In genomic region chr14:65255583-65256443, GRCh38 we compare ENCODE assay signal across 8 cellular contexts.
DNase-seq lines count a peak whose midpoint lies in the region; FAIRE-seq and TF ChIP-seq lines count a peak whose summit lies in the region.
"Had no signal": no experiment of that assay in that cellular context is flagged by ENCODE, and none has a peak within 500 bp of the region (broad histone marks: within the 10 kb centered on the region; RNA-seq: fewer than 3 reads in every experiment).

No MANE protein-coding gene starts in this region.

- DNase-seq in HT-29 (ENCODE audit: low spot score) (peak; percentile 78), NCI-H774 (lab: John Stamatoyannopoulos, UW) (peak; percentile 16), fibroblast of pulmonary artery (ENCODE audit: low read depth) (peak; percentile 38), small intestine (peak; percentile 96), DMS114 treated with DMSO at 0.1 percent for 48 hours (lab: John Stamatoyannopoulos, UW; ENCODE audit: unreplicated experiment) (no peak), NCI-H2107 (lab: John Stamatoyannopoulos, UW) (no peak)
- no peak for DNase-seq in activated naive CD4-positive, alpha-beta T cell treated with Interleukin-2 at 50 U/mL for 16 hours
- DNase-seq: esophagus squamous epithelium had no signal

- 6 to 45% (median 37%) methylated on average over 8 of the region's 8 CpGs for WGBS in small intestine, 3 donors

- H3K4me3 ChIP-seq in fibroblast of pulmonary artery (replicated peaks; ENCODE audit: low read depth, low read length): no peak overlapping the region
- no peak overlapping the region for H3K4me3 ChIP-seq in small intestine (ENCODE audit: low read depth in 1 of 2, low read length in 2 of 2)
- H3K4me3 ChIP-seq: esophagus squamous epithelium had no signal

- peak overlapping the region; percentile 55 to 75 for H3K27ac ChIP-seq in small intestine (ENCODE audit: low read depth in 1 of 2, low read length in 1 of 2)

- no peaks in the 10 kb centered on the region for H3K9me3 ChIP-seq in small intestine (ENCODE audit: control insufficient read depth, low read depth)

- peaks cover 2% of the 10 kb centered on the region in 2 donors for H3K4me1 ChIP-seq in small intestine (ENCODE audit: control insufficient read depth in 2 of 2, insufficient read depth in 1 of 2, low read depth in 1 of 2, low read length in 1 of 2)

- no peak for FAIRE-seq in small intestine (lab: Jason Lieb, UNC)

- H3K27me3 ChIP-seq in small intestine (ENCODE audit: control insufficient read depth in 2 of 2, insufficient read depth in 2 of 2, low read length in 2 of 2): no peaks in the 10 kb centered on the region
- H3K27me3 ChIP-seq: esophagus squamous epithelium had no signal

- H3K36me3 ChIP-seq in small intestine (ENCODE audit: control insufficient read depth in 2 of 2, insufficient read depth in 2 of 2, low read length in 2 of 2): no peaks in the 10 kb centered on the region
- H3K36me3 ChIP-seq: esophagus squamous epithelium had no signal

- TF ChIP-seq CTCF in fibroblast of pulmonary artery (IDR thresholded peaks at IDR 0.05; ENCODE audit: low read length, missing control alignments): no peak

Comparison
In these comparisons a context has a peak if more than half of its experiments do, and no peak if none do; other contexts are left out.
1. DNase-seq: peak in HT-29 (single experiment), NCI-H774 (single experiment), fibroblast of pulmonary artery (single experiment) and small intestine (single experiment); none in DMS114 treated with DMSO at 0.1 percent for 48 hours (single experiment), activated naive CD4-positive, alpha-beta T cell treated with Interleukin-2 at 50 U/mL for 16 hours (single experiment) and NCI-H2107 (single experiment).